20 cellular contexts compared by ENCODE assay signal in genomic region chr1:25583519-25584370, GRCh38.
"Had no signal": no experiment of that assay in that cellular context is flagged by ENCODE, and none has a peak within 500 bp of the region (broad histone marks: within the 10 kb centered on the region; RNA-seq: fewer than 3 reads in every experiment).

No MANE protein-coding gene starts in this region.

- H3K27ac Mint-ChIP-seq: activated CD4-positive, alpha-beta T cell treated with anti-CD3 and anti-CD28 coated beads for 36 hours; activated CD8-positive, alpha-beta T cell treated with anti-CD3 and anti-CD28 coated beads, Interleukin-2, amount 10 ng/mL, durations not matched to agents 7 days and 5 days; activated naive CD8-positive, alpha-beta T cell; natural killer cell treated with Interleukin-12 subunit alpha and Interleukin-12 subunit beta and Interleukin-15 and Interleukin-18, amount 100 ng/mL, for 72 hours; stimulated activated effector memory CD8-positive, alpha-beta T cell treated with anti-CD3 and anti-CD28 coated beads, Interleukin-12 subunit alpha, Interleukin-12 subunit beta, amount 100 ng/mL, for 72 hours had no signal

- H3K27me3 ChIP-seq: esophagus squamous epithelium, foreskin keratinocyte, thyroid gland, vagina had no signal

- H3K9me3 Mint-ChIP-seq: central memory CD8-positive, alpha-beta T cell; natural killer cell treated with Interleukin-12 subunit alpha and Interleukin-12 subunit beta and Interleukin-15 and Interleukin-18, amount 100 ng/mL, for 72 hours; stimulated activated effector memory CD8-positive, alpha-beta T cell treated with anti-CD3 and anti-CD28 coated beads, Interleukin-12 subunit alpha, Interleukin-12 subunit beta, amount 100 ng/mL, for 72 hours had no signal

- H3K36me3 ChIP-seq: brain microvascular endothelial cell, esophagus squamous epithelium, left ventricle myocardium inferior, thyroid gland, vagina, WERI-Rb-1 had no signal

- H3K4me3 ChIP-seq: coronary artery, esophagus squamous epithelium, left ventricle myocardium inferior, thyroid gland, vagina had no signal

- H3K27ac ChIP-seq: brain microvascular endothelial cell, coronary artery, esophagus squamous epithelium, foreskin keratinocyte, left ventricle myocardium inferior, thyroid gland, vagina, WERI-Rb-1 had no signal

- H3K27me3 Mint-ChIP-seq: activated CD4-positive, alpha-beta T cell treated with anti-CD3 and anti-CD28 coated beads for 36 hours; activated naive CD8-positive, alpha-beta T cell had no signal

- H3K36me3 Mint-ChIP-seq: activated naive CD8-positive, alpha-beta T cell; natural killer cell treated with Interleukin-12 subunit alpha and Interleukin-12 subunit beta and Interleukin-15 and Interleukin-18, amount 100 ng/mL, for 72 hours had no signal

- H3K4me1 ChIP-seq: foreskin keratinocyte, left ventricle myocardium inferior, vagina had no signal

- H3K4me3 Mint-ChIP-seq: activated CD4-positive, alpha-beta T cell treated with anti-CD3 and anti-CD28 coated beads for 36 hours; activated CD8-positive, alpha-beta T cell treated with anti-CD3 and anti-CD28 coated beads, Interleukin-2, amount 10 ng/mL, durations not matched to agents 7 days and 5 days; activated naive CD8-positive, alpha-beta T cell; central memory CD8-positive, alpha-beta T cell; natural killer cell treated with Interleukin-12 subunit alpha and Interleukin-12 subunit beta and Interleukin-15 and Interleukin-18, amount 100 ng/mL, for 72 hours; stimulated activated effector memory CD8-positive, alpha-beta T cell treated with anti-CD3 and anti-CD28 coated beads, Interleukin-12 subunit alpha, Interleukin-12 subunit beta, amount 100 ng/mL, for 72 hours had no signal

- DNase-seq: activated CD4-positive, alpha-beta T cell treated with anti-CD3 and anti-CD28 coated beads for 36 hours; activated CD8-positive, alpha-beta memory T cell treated with anti-CD3 and anti-CD28 coated beads, Interleukin-2, amount 50 U/mL, for 4 hours; activated CD8-positive, alpha-beta T cell treated with anti-CD3 and anti-CD28 coated beads, Interleukin-2, amount 10 ng/mL, durations not matched to agents 7 days and 5 days; activated gamma-delta T cell; activated T-cell treated with anti-CD3 and anti-CD28 coated beads, Interleukin-2, amount 50 U/mL, for 48 hours; brain microvascular endothelial cell; esophagus squamous epithelium; foreskin keratinocyte; left ventricle myocardium inferior; mesenchymal stem cell; stimulated activated CD4-positive, alpha-beta T cell treated with anti-CD3 and anti-CD28 coated beads, Interleukin-1b, Interleukin-23, amount 100 ng/mL, for 48 hours; thyroid gland; WERI-Rb-1 had no signal

- ATAC-seq: activated CD4-positive, alpha-beta T cell treated with anti-CD3 and anti-CD28 coated beads for 36 hours; activated CD8-positive, alpha-beta T cell treated with anti-CD3 and anti-CD28 coated beads, Interleukin-2, amount 10 ng/mL, durations not matched to agents 7 days and 5 days; foreskin keratinocyte; natural killer cell treated with Interleukin-12 subunit alpha and Interleukin-12 subunit beta and Interleukin-15 and Interleukin-18, amount 100 ng/mL, for 72 hours; sciatic nerve; stimulated activated effector memory CD8-positive, alpha-beta T cell treated with anti-CD3 and anti-CD28 coated beads, Interleukin-12 subunit alpha, Interleukin-12 subunit beta, amount 100 ng/mL, for 72 hours had no signal

- H3K9me3 ChIP-seq: esophagus squamous epithelium, left ventricle myocardium inferior, thyroid gland, vagina had no signal
